18 cellular contexts compared by ENCODE assay signal in genomic region chr5:6858419-6858818, GRCh38.
"Had no signal": no experiment of that assay in that cellular context is flagged by ENCODE, and none has a peak within 500 bp of the region (broad histone marks: within the 10 kb centered on the region; RNA-seq: fewer than 3 reads in every experiment).

No MANE protein-coding gene starts in this region.

- H3K4me1 ChIP-seq: ascending aorta, breast epithelium, right atrium auricular region had no signal

- H3K36me3 ChIP-seq: ascending aorta, breast epithelium, right atrium auricular region, thoracic aorta had no signal

- DNase-seq: activated CD4-positive, alpha-beta T cell treated with anti-CD3 and anti-CD28 coated beads, Interleukin-2, amount 50 U/mL, for 48 hours; activated CD8-positive, alpha-beta memory T cell treated with anti-CD3 and anti-CD28 coated beads, Interleukin-2, amount 10 ng/mL, durations not matched to agents 7 days and 5 days; activated naive CD4-positive, alpha-beta T cell treated with anti-CD3 and anti-CD28 coated beads for 36 hours; activated naive CD8-positive, alpha-beta T cell treated with anti-CD3 and anti-CD28 coated beads, Interleukin-2, amount 50 U/mL, for 24 hours; activated T-cell treated with anti-CD3 and anti-CD28 coated beads, Interleukin-2, amount 50 U/mL, for 1 hour; dermis blood vessel endothelial cell; effector memory CD8-positive, alpha-beta T cell; foreskin melanocyte; left colon; natural killer cell; nucleus accumbens had no signal

- FAIRE-seq: islet of Langerhans had no signal

- H3K4me3 ChIP-seq: ascending aorta, breast epithelium, lung, right atrium auricular region, thoracic aorta had no signal

- H3K27me3 Mint-ChIP-seq: activated CD8-positive, alpha-beta memory T cell treated with anti-CD3 and anti-CD28 coated beads, Interleukin-2, amount 10 ng/mL, durations not matched to agents 7 days and 5 days; activated naive CD8-positive, alpha-beta T cell treated with anti-CD3 and anti-CD28 coated beads, Interleukin-2, amount 50 U/mL, for 24 hours had no signal

- H3K9me3 Mint-ChIP-seq: activated naive CD8-positive, alpha-beta T cell treated with anti-CD3 and anti-CD28 coated beads, Interleukin-2, amount 50 U/mL, for 24 hours; natural killer cell had no signal

- H3K36me3 Mint-ChIP-seq: activated CD8-positive, alpha-beta memory T cell treated with anti-CD3 and anti-CD28 coated beads, Interleukin-2, amount 10 ng/mL, durations not matched to agents 7 days and 5 days; natural killer cell had no signal

- ATAC-seq: activated CD8-positive, alpha-beta memory T cell treated with anti-CD3 and anti-CD28 coated beads, Interleukin-2, amount 10 ng/mL, durations not matched to agents 7 days and 5 days; activated naive CD8-positive, alpha-beta T cell treated with anti-CD3 and anti-CD28 coated beads, Interleukin-2, amount 50 U/mL, for 24 hours; effector memory CD8-positive, alpha-beta T cell; left colon had no signal

- H3K4me1 Mint-ChIP-seq: activated CD8-positive, alpha-beta memory T cell treated with anti-CD3 and anti-CD28 coated beads, Interleukin-2, amount 10 ng/mL, durations not matched to agents 7 days and 5 days; activated naive CD8-positive, alpha-beta T cell treated with anti-CD3 and anti-CD28 coated beads, Interleukin-2, amount 50 U/mL, for 24 hours; natural killer cell had no signal

- H3K27ac ChIP-seq: ascending aorta, breast epithelium, right atrium auricular region, thoracic aorta had no signal

- H3K4me3 Mint-ChIP-seq: activated CD8-positive, alpha-beta memory T cell treated with anti-CD3 and anti-CD28 coated beads, Interleukin-2, amount 10 ng/mL, durations not matched to agents 7 days and 5 days; activated naive CD4-positive, alpha-beta T cell treated with anti-CD3 and anti-CD28 coated beads for 36 hours; activated naive CD8-positive, alpha-beta T cell treated with anti-CD3 and anti-CD28 coated beads, Interleukin-2, amount 50 U/mL, for 24 hours; effector memory CD8-positive, alpha-beta T cell; natural killer cell had no signal

- H3K27ac Mint-ChIP-seq: activated CD8-positive, alpha-beta memory T cell treated with anti-CD3 and anti-CD28 coated beads, Interleukin-2, amount 10 ng/mL, durations not matched to agents 7 days and 5 days; activated naive CD8-positive, alpha-beta T cell treated with anti-CD3 and anti-CD28 coated beads, Interleukin-2, amount 50 U/mL, for 24 hours; activated T-helper 2 cell treated with anti-CD3 and anti-CD28 coated beads, Interferon-gamma antibody, Interleukin-2, Interleukin-4, amounts not matched to agents 10 μg/mL and 5 μg/mL and 100 μg/mL, durations not matched to agents 14 hours and 24 hours and 36 hours; effector memory CD8-positive, alpha-beta T cell; natural killer cell had no signal

- H3K27me3 ChIP-seq: ascending aorta, breast epithelium, right atrium auricular region had no signal
